17 cellular contexts compared by ENCODE assay signal in the genomic region with DNA sequence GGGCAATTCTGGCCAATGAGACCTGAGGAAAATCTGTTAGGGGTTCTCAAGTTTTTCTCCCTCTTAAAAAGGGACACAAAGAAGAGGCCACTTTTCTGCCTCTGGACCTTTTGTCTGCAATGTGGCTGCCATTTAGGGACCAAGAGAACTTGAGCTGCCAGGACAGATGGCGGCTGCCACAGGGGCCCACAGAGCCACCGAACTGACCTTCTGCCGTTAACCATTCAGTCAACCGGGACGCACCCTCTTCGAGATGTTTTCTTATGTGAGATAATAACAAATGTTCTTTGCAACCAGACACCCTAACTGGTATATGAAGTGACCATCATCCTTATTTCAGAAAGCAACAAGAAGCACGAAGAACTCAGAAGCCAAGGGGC. TPM values are rescaled to one million over a fixed set of nuclear protein-coding genes. Genes with fewer than 3 reads are reported as not detected.
DNase-seq lines count a peak whose midpoint lies in the region; FAIRE-seq and TF ChIP-seq lines count a peak whose summit lies in the region.
"Had no signal": no experiment of that assay in that cellular context is flagged by ENCODE, and none has a peak within 500 bp of the region (broad histone marks: within the 10 kb centered on the region; RNA-seq: fewer than 3 reads in every experiment).

No MANE protein-coding gene starts in this region.

- H2AFZ ChIP-seq in H1 (ENCODE audit: low read length) (no peak overlapping the region), SK-N-SH (ENCODE audit: low read depth) (no peak overlapping the region)

- no peak overlapping the region for H3K56ac ChIP-seq in H1 (replicated peaks; ENCODE audit: insufficient read length, low read depth, low read length)

- H4K91ac ChIP-seq in H1 (replicated peaks; ENCODE audit: insufficient read length, low read length): no peak overlapping the region

- H2BK20ac ChIP-seq in H1 (ENCODE audit: low read length): 0 out of 2 replicates have a peak overlapping the region, but pooled peaks have one; percentile 83

- no peak overlapping the region for H3K4ac ChIP-seq in H1 (replicated peaks; ENCODE audit: insufficient read length, low read depth, low read length)

- no peak overlapping the region for H2BK120ac ChIP-seq in H1 (replicated peaks; ENCODE audit: low read depth, low read length)

- in situ Hi-C loops in ACHN (cut with HindIII; ENCODE audit: low pct_ligation_motif_present, low pct_unique_long_range_greater_than_20kb, low sequenced_read_pairs): no loop called here

- H3K9me3 ChIP-seq in right atrium auricular region: no peaks in the 10 kb centered on the region
- H3K9me3 ChIP-seq in H1 (ENCODE audit: insufficient read depth in 2 of 2, low read depth in 1 of 2, low read length in 1 of 2): no peaks in the 10 kb centered on the region
- no peaks in the 10 kb centered on the region for H3K9me3 ChIP-seq in SK-N-SH

- intact Hi-C loops in cardiac septum (cut with DNase I): no loop called here

- CTCF ChIA-PET in RWPE1 (lab: Yijun Ruan, JAX) (no interaction called here), H1 (lab: Charles Lee; ENCODE audit: partially characterized antibody) (interaction anchor here (0.6 kb wide), 1 partner anchor 1007 kb away, joined by 4 read pairs; no protein-coding TSS in a partner anchor), SK-N-SH (lab: Yijun Ruan, JAX) (interaction anchor here (0.6 to 2.0 kb wide), 2 partner anchors 12 to 1038 kb away, joined by 3 to 6 read pairs; no protein-coding TSS in a partner anchor)

- no peaks in the 10 kb centered on the region for H3K36me3 ChIP-seq in right atrium auricular region
- no peaks in the 10 kb centered on the region; a peak in 1 of 8 replicates for H3K36me3 ChIP-seq in H1 (ENCODE audit: control insufficient read depth in 2 of 4, insufficient read depth in 4 of 4, low read length in 3 of 4)
- peaks cover 0 to 6% of the 10 kb centered on the region in 2 experiments for H3K36me3 ChIP-seq in SK-N-SH (replicated peaks in 1 of 2; ENCODE audit: control insufficient read depth in 1 of 2, insufficient read depth in 2 of 2, low read length in 1 of 2)

- no peaks in the 10 kb centered on the region for H3K79me2 ChIP-seq in H1 (ENCODE audit: control insufficient read depth in 1 of 2, insufficient read depth in 2 of 2, low read length in 2 of 2)
- H3K79me2 ChIP-seq in SK-N-SH (ENCODE audit: insufficient read depth): peaks cover 4% of the 10 kb centered on the region; the same call in 1 of the 2 replicates

- FAIRE-seq in H1 (lab: Jason Lieb, UNC): no peak
- FAIRE-seq: H54, RCC 7860 had no signal

- H3K4me1 ChIP-seq in right atrium auricular region (peaks cover 0 to 17% of the 10 kb centered on the region in 2 donors), H1 (replicated peaks in 1 of 4; ENCODE audit: control insufficient read depth in 3 of 4, insufficient read depth in 4 of 4, low read length in 3 of 4) (peaks cover 2 to 17% (median 11%) of the 10 kb centered on the region in 4 experiments; a peak in 6 of 7 replicates), SK-N-SH (ENCODE audit: control insufficient read depth in 1 of 2, insufficient read depth in 2 of 2, low read depth in 1 of 2, low read length in 1 of 2) (peaks cover 0 to 30% of the 10 kb centered on the region in 2 experiments; a peak in 1 of 4 replicates)

- no peak overlapping the region for H4K5ac ChIP-seq in H1 (ENCODE audit: insufficient read length, low read depth, low read length)

- DNase-seq in cardiac septum (ENCODE audit: low spot score) (peak; percentile 22), right atrium auricular region (ENCODE audit: low spot score) (no peak), RWPE1 (ENCODE audit: low spot score) (no peak), H1 (ENCODE audit: low read depth in 1 of 2, low spot score in 2 of 2) (no peak), SK-N-SH (no peak), mucosa of gallbladder (ENCODE audit: low spot score) (no peak), ACHN (no peak)
- DNase-seq: NCI-H1105 treated with DMSO at 0.1 percent for 48 hours, NCI-H1694, NCI-H2081 treated with DMSO at 0.1 percent for 48 hours, NCI-H2171 treated with DMSO at 0.1 percent for 48 hours, NCI-H446 treated with DMSO at 0.1 percent for 48 hours, NCI-H526 treated with DMSO at 0.1 percent for 48 hours, Right ventricle myocardium superior had no signal

- no peak overlapping the region for H3K14ac ChIP-seq in H1 (ENCODE audit: insufficient read length)

- H2AK5ac ChIP-seq in H1 (ENCODE audit: low read depth, low read length): no peak overlapping the region

- no peaks in the 10 kb centered on the region for H3K23me2 ChIP-seq in H1 (ENCODE audit: low read depth, low read length)

- H3K27ac ChIP-seq in right atrium auricular region (no peak overlapping the region), RWPE1 (peak overlapping the region; percentile 5; the same call in 1 of the 2 replicates), H1 (ENCODE audit: low read depth, low read length) (no peak overlapping the region), SK-N-SH (ENCODE audit: low read depth in 2 of 2, low read length in 1 of 2) (no peak overlapping the region; a peak in 1 of 4 replicates)
- H3K27ac ChIP-seq: KMS-11 had no signal

- POLR2A ChIA-PET in RWPE1 (lab: Yijun Ruan, JAX; ENCODE audit: low non-redundant PET): no interaction called here
- POLR2A ChIA-PET in H1 (lab: Charles Lee; ENCODE audit: partially characterized antibody): no interaction called here
- POLR2A ChIA-PET in SK-N-SH (lab: Yijun Ruan, JAX): no interaction called here

- H4K8ac ChIP-seq in H1 (ENCODE audit: extremely low read depth, insufficient read depth, low read length): no peak overlapping the region

- H3K27me3 ChIP-seq in right atrium auricular region: no peaks in the 10 kb centered on the region
- no peaks in the 10 kb centered on the region; a peak in 1 of 7 replicates for H3K27me3 ChIP-seq in H1 (replicated peaks in 1 of 4; ENCODE audit: control insufficient read depth in 3 of 4, extremely low read depth in 1 of 4, insufficient read depth in 3 of 4, low read length in 3 of 4)
- H3K27me3 ChIP-seq in SK-N-SH (ENCODE audit: insufficient read depth): no peaks in the 10 kb centered on the region

- H3K18ac ChIP-seq in H1 (ENCODE audit: extremely low read depth, low read length): no peak overlapping the region

- TF ChIP-seq EP300 in H1 (IDR thresholded peaks at IDR 0.05; ENCODE audit: borderline replicate concordance in 1 of 2, low read depth in 2 of 2, low read length in 2 of 2) (no peak), SK-N-SH (IDR thresholded peaks at IDR 0.05; ENCODE audit: borderline replicate concordance in 1 of 2, low read depth in 1 of 2, low read length in 1 of 2) (no peak)

- H3K4me2 ChIP-seq in H1 (ENCODE audit: insufficient read depth in 1 of 2, low read depth in 2 of 2, low read length in 2 of 2): no peak overlapping the region
- no peak overlapping the region for H3K4me2 ChIP-seq in SK-N-SH
- H3K4me2 ChIP-seq: KMS-11 had no signal

- no peak for TF ChIP-seq POLR2A in H1 (IDR thresholded peaks at IDR 0.05; ENCODE audit: control extremely low read depth in 1 of 2, low read depth in 2 of 2, low read length in 2 of 2)

- H3F3A ChIP-seq in SK-N-SH (replicated peaks; ENCODE audit: insufficient read depth): no peaks in the 10 kb centered on the region

- no peak for TF ChIP-seq RAD21 in H1 (IDR thresholded peaks at IDR 0.05 in 1 of 2, conservative IDR thresholded peaks at IDR 0.05 in 1 of 2; ENCODE audit: low read depth in 2 of 2, low read length in 2 of 2)
- TF ChIP-seq RAD21 in SK-N-SH (IDR thresholded peaks at IDR 0.05; ENCODE audit: low read length): no peak

- H2BK5ac ChIP-seq in H1 (ENCODE audit: low read depth, low read length): no peak overlapping the region

- H4K20me1 ChIP-seq in H1 (replicated peaks in 1 of 2; ENCODE audit: control insufficient read depth in 1 of 2, insufficient read depth in 2 of 2, low read length in 2 of 2): no peaks in the 10 kb centered on the region
- no peaks in the 10 kb centered on the region for H4K20me1 ChIP-seq in SK-N-SH (ENCODE audit: insufficient read depth)

- TF ChIP-seq CTCF in right atrium auricular region (IDR thresholded peaks at IDR 0.05) (no peak), RWPE1 (conservative IDR thresholded peaks at IDR 0.05; ENCODE audit: low read depth) (no peak), H1 (IDR thresholded peaks at IDR 0.05; ENCODE audit: control extremely low read depth in 1 of 3, insufficient read depth in 1 of 3, low read depth in 1 of 3, low read length in 3 of 3) (no peak), SK-N-SH (IDR thresholded peaks at IDR 0.05) (no peak)

- H3K4me3 ChIP-seq in right atrium auricular region: no peak overlapping the region
- H3K4me3 ChIP-seq in H1 (ENCODE audit: extremely low read depth in 1 of 4, insufficient read depth in 2 of 4, low read depth in 3 of 4, low read length in 4 of 4): no peak overlapping the region
- no peak overlapping the region for H3K4me3 ChIP-seq in SK-N-SH (ENCODE audit: low read depth in 2 of 2, low read length in 1 of 2)

- H3K9me2 ChIP-seq in SK-N-SH: no peaks in the 10 kb centered on the region

- 95% methylated on average over 7 of the region's 7 CpGs; no CpG with 5 or more reads in 1 of the 2 experiments for WGBS in H1 (ENCODE audit: extremely low coverage in 1 of 2, insufficient coverage in 1 of 2, insufficient read length in 1 of 2, insufficient replicate concordance in 2 of 2, low coverage in 1 of 2, low lambda C conversion rate in 2 of 2, missing lambda C conversion rate in 1 of 2), 2 experiments
- 97% methylated on average over 7 of the region's 7 CpGs for WGBS in SK-N-SH (ENCODE audit: low lambda C conversion rate)

- H3K79me1 ChIP-seq in H1 (ENCODE audit: low read depth, low read length): no peaks in the 10 kb centered on the region

- H3K23ac ChIP-seq in H1 (ENCODE audit: insufficient read length): no peak overlapping the region

- H2BK15ac ChIP-seq in H1 (ENCODE audit: low read length): no peak overlapping the region

- H3K9ac ChIP-seq in H1 (replicated peaks in 1 of 4; ENCODE audit: extremely low read depth in 1 of 4, low read depth in 3 of 4, low read length in 3 of 4) (no peak overlapping the region), SK-N-SH (no peak overlapping the region)
- H3K9ac ChIP-seq: KMS-11 had no signal

- no peak overlapping the region for H2BK12ac ChIP-seq in H1 (ENCODE audit: low read depth, low read length)

RNA-seq across cellular contexts. Expression of gene GSDME, which starts 29.2 kb away (rescaled TPM):
- total RNA-seq in cardiac septum (7.5 TPM), right atrium auricular region (10 to 100 TPM in 1 of 2 donors, 1 to 10 TPM in 1; 7.7 to 11.9 TPM), mucosa of gallbladder (15.7 TPM)
- 7.6 and 8.5 TPM in 2 replicates for total RNA-seq in H1 (2021; fragmentation: NEBNext Ultra II Directional; extraction: Animal tissue kit (Norgen Biotek cat#: 25700))
- polyA plus RNA-seq in H1 (2011; rRNA removed) (5.4 and 6.7 TPM in 2 replicates), SK-N-SH (2012; rRNA removed) (109 and 127 TPM in 2 replicates)
- 9.3 TPM for polyA plus RNA-seq in H1 (2011; cell fraction: cytosol; rRNA removed)
- 7.5 TPM for polyA plus RNA-seq in H1 (2011; cell fraction: nucleus; rRNA removed)
- 7.0 to 10.0 TPM (median 8.1 TPM) in 4 replicates for polyA plus RNA-seq in H1 (2012, experiment 1 of 2)
- 3.9 TPM for polyA plus RNA-seq in H1 (2012, experiment 2 of 2)
- polyA plus RNA-seq in H1 (2013, experiment 1 of 2): 4.4 TPM
- 3.2 TPM for polyA plus RNA-seq in H1 (2013, experiment 2 of 2)
- polyA minus RNA-seq in H1 (2011; rRNA and poly(A)+ RNA removed): 15.1 and 17.2 TPM in 2 replicates
- 6.8 TPM for polyA minus RNA-seq in H1 (2011; cell fraction: cytosol; rRNA and poly(A)+ RNA removed)
- 8.1 TPM for polyA minus RNA-seq in H1 (2011; cell fraction: nucleus; rRNA and poly(A)+ RNA removed)
- 93.7 and 103 TPM in 2 replicates for polyA plus RNA-seq in SK-N-SH (2012; cell fraction: cytosol; rRNA removed)
- 123 and 155 TPM in 2 replicates for polyA plus RNA-seq in SK-N-SH (2012; cell fraction: nucleus; rRNA removed)
